14 cellular contexts compared by ENCODE assay signal in the genomic region with DNA sequence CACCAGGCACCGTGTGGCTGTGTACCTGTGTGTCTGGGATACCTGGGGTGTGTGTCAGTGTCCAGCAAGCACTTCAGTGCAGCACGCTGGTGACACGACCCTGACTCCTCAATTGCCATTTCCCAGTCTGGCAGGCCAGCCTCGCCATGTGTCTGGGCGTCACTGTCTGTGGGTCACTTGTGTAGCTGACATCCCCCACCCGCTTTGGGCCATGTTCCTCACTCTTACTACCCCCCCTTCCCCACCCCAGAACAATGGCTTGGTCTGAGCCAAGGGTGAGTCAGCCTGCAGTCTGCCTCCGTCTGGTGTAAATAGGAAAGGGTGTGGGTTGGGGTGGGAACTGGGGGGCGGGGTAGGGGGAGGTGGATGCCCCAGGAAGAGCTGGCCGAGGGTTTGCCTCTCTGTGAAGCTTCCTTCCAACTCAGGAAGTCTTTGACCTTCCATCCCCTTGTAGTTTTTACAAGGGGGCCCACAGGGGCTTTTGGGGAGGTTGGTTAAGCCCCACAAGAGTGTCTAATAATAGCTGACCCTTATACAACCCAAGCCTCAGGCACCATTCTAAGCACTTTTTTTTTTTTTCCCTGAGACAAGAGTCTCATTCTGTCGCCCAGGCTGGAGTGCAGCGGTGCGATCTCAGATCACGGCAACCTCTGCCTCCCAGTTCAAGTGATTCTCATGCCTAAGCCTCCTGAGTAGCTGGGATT. TPM values are rescaled to one million over a fixed set of nuclear protein-coding genes. Genes with fewer than 3 reads are reported as not detected.
A peak's percentile ranks its signal among the peaks of the same experiment; 100 is the strongest.
DNase-seq lines count a peak whose midpoint lies in the region; ATAC-seq, FAIRE-seq and TF ChIP-seq lines count a peak whose summit lies in the region.
"Had no signal": no experiment of that assay in that cellular context is flagged by ENCODE, and none has a peak within 500 bp of the region (broad histone marks: within the 10 kb centered on the region; RNA-seq: fewer than 3 reads in every experiment).

No MANE protein-coding gene starts in this region.

- peak overlapping the region in 3 of 4 donors; percentile 56 to 67 (median 58) for H3K27ac ChIP-seq in gastrocnemius medialis
- H3K27ac ChIP-seq: GM23248, tibial nerve had no signal

- H3K4me2 ChIP-seq in Loucy (ENCODE audit: low read depth, low read length, poor library complexity, severe bottlenecking) = peak overlapping the region; percentile 52

- intact Hi-C loops in gastrocnemius medialis (cut with DNase I; ENCODE audit: low total_unique reads) = no loop called here

- H3K36me3 ChIP-seq in Loucy (ENCODE audit: insufficient read depth, low read length) = no peaks in the 10 kb centered on the region
- H3K36me3 ChIP-seq in bronchial epithelial cell (ENCODE audit: control insufficient read depth, insufficient read depth, low read length) = no peaks in the 10 kb centered on the region
- no peaks in the 10 kb centered on the region for H3K36me3 ChIP-seq in gastrocnemius medialis
- H3K36me3 ChIP-seq: tibial nerve had no signal

- ATAC-seq in gastrocnemius medialis = peak; percentile 74 to 79
- no peak for ATAC-seq in HG02571 (IDR thresholded peaks at IDR 0.05; ENCODE audit: unreplicated experiment)
- ATAC-seq: T-cell had no signal

- in situ Hi-C loops in gastrocnemius medialis (cut with MboI; ENCODE audit: low sequenced_read_pairs in 4 of 4) (no loop called here), GM13977 (cut with MboI; ENCODE audit: low pct_unique_long_range_greater_than_20kb, low sequenced_read_pairs, unreplicated experiment) (no loop called here)

- H3K4me3 ChIP-seq in Loucy (ENCODE audit: low read length, poor library complexity, severe bottlenecking) (no peak overlapping the region), bronchial epithelial cell (ENCODE audit: low read depth, low read length) (no peak overlapping the region), gastrocnemius medialis (no peak overlapping the region)
- H3K4me3 ChIP-seq: GM23248, tibial nerve had no signal

- H4K20me1 ChIP-seq in Loucy (ENCODE audit: insufficient read depth, low read length, poor library complexity, severe bottlenecking) = no peaks in the 10 kb centered on the region

- no peak for FAIRE-seq in bronchial epithelial cell (lab: Jason Lieb, UNC)

- H3K9me3 ChIP-seq in Loucy (ENCODE audit: insufficient read depth, low read depth, low read length) (no peaks in the 10 kb centered on the region), gastrocnemius medialis (no peaks in the 10 kb centered on the region)

- no peaks in the 10 kb centered on the region for H3K27me3 ChIP-seq in Loucy (ENCODE audit: insufficient read depth, low read length, poor library complexity, severe bottlenecking)
- peaks cover 2% of the 10 kb centered on the region for H3K27me3 ChIP-seq in bronchial epithelial cell (ENCODE audit: control insufficient read depth, insufficient read depth, low read length)
- H3K27me3 ChIP-seq in gastrocnemius medialis = peaks cover 10 to 21% (median 16%) of the 10 kb centered on the region in 3 donors

- H3K9me2 ChIP-seq in Loucy (replicated peaks; ENCODE audit: low read depth, low read length) = no peaks in the 10 kb centered on the region

- no peak overlapping the region for H3K9ac ChIP-seq in Loucy (ENCODE audit: low read depth, low read length, poor library complexity, severe bottlenecking)
- H3K9ac ChIP-seq: GM23248 had no signal

- TF ChIP-seq CTCF in Loucy (conservative IDR thresholded peaks at IDR 0.05; ENCODE audit: low read length) (no peak), bronchial epithelial cell (IDR thresholded peaks at IDR 0.05; ENCODE audit: insufficient read depth, low read length, severe bottlenecking) (no peak), gastrocnemius medialis (IDR thresholded peaks at IDR 0.05 in 4 of 5, conservative IDR thresholded peaks at IDR 0.05 in 1 of 5) (no peak), GM13977 (IDR thresholded peaks at IDR 0.05; ENCODE audit: extremely low read depth, insufficient read depth, missing control alignments) (no peak)

- H2AFZ ChIP-seq in Loucy (ENCODE audit: low read length) = no peak overlapping the region
- H2AFZ ChIP-seq: GM23248 had no signal

- H3K79me2 ChIP-seq in Loucy (ENCODE audit: insufficient read depth, low read length) = no peaks in the 10 kb centered on the region

- DNase-seq in bronchial epithelial cell (ENCODE audit: low read depth) (peak; percentile 78), iPS-NIHi11 (ENCODE audit: low spot score) (peak; percentile 26), gastrocnemius medialis (peak in 1 of 2 donors; percentile 16), activated gamma-delta T cell (lab: John Stamatoyannopoulos, UW) (no peak), GM13977 (ENCODE audit: low spot score) (no peak)
- no peak for DNase-seq in stimulated activated CD4-positive, alpha-beta T cell treated with anti-CD3 and anti-CD28 coated beads, Interleukin-4, amount 100 ng/mL, for 4 hours
- DNase-seq: activated T-cell treated with anti-CD3 and anti-CD28 coated beads, Interleukin-2, amount 50 U/mL, for 48 hours; GM23248; stimulated activated CD4-positive, alpha-beta T cell treated with anti-CD3 and anti-CD28 coated beads, Interleukin-1b, Interleukin-23, amount 100 ng/mL, for 48 hours; T-cell had no signal

- no peak for TF ChIP-seq POLR2A in gastrocnemius medialis (IDR thresholded peaks at IDR 0.05)

- peaks cover 34% of the 10 kb centered on the region for H3K4me1 ChIP-seq in Loucy (ENCODE audit: insufficient read depth, low read length, poor library complexity, severe bottlenecking)
- H3K4me1 ChIP-seq in gastrocnemius medialis = peaks cover 0 to 3% of the 10 kb centered on the region in 2 donors

- H3F3A ChIP-seq in Loucy (ENCODE audit: low read depth) = no peaks in the 10 kb centered on the region

RNA-seq across cellular contexts. Expression of a gene that starts 17.6 kb away (rescaled TPM):
- not detected in 2 replicates for total RNA-seq in bronchial epithelial cell
- 1 to 10 TPM in 1 of 4 donors, under 1 TPM in 3; 0.44 to 1.1 (median 0.49) TPM for total RNA-seq in gastrocnemius medialis
- total RNA-seq: GM23248 had no signal

RNA-seq across cellular contexts. Expression of a gene that starts 39.2 kb away (rescaled TPM):
- total RNA-seq in bronchial epithelial cell (10.3 and 12.9 TPM in 2 replicates), gastrocnemius medialis (1 to 10 TPM; 2.3 to 4.9 (median 3.4) TPM)

RNA-seq across cellular contexts. Expression of a gene that starts 41.5 kb away (rescaled TPM):
- not detected in 2 replicates for total RNA-seq in bronchial epithelial cell
- not detected for total RNA-seq in gastrocnemius medialis
- total RNA-seq: GM23248, mononuclear cell, T-cell, tibial nerve had no signal

RNA-seq across cellular contexts. Expression of a gene that starts 53.6 kb away (rescaled TPM):
- total RNA-seq in bronchial epithelial cell (0.53 and 0.90 TPM in 2 replicates), gastrocnemius medialis (10 to 100 TPM in 1 of 4 donors, 1 to 10 TPM in 3; 5.9 to 12.4 (median 6.3) TPM)

Comparison
In these comparisons a context has a peak if more than half of its experiments do, and no peak if none do; other contexts are left out.
1. DNase-seq: peak in bronchial epithelial cell (single experiment) and iPS-NIHi11 (single experiment); none in activated gamma-delta T cell (single experiment), GM13977 (single experiment) and stimulated activated CD4-positive, alpha-beta T cell treated with anti-CD3 and anti-CD28 coated beads, Interleukin-4, amount 100 ng/mL, for 4 hours (0 of 2).